Comparison of ENCODE assay signal across 24 cellular contexts in genomic region chr5:107549567-107549966, GRCh38.
DNase-seq lines count a peak whose midpoint lies in the region; ATAC-seq and TF ChIP-seq lines count a peak whose summit lies in the region.
"Had no signal": no experiment of that assay in that cellular context is flagged by ENCODE, and none has a peak within 500 bp of the region (broad histone marks: within the 10 kb centered on the region; RNA-seq: fewer than 3 reads in every experiment).

No MANE protein-coding gene starts in this region.

- no peak overlapping the region for H3K4me3 ChIP-seq in heart left ventricle
- H3K4me3 ChIP-seq in GM23338, result no peak overlapping the region
- no peak overlapping the region for H3K4me3 ChIP-seq in ectodermal cell (ENCODE audit: insufficient read depth, low read depth, low read length)
- H3K4me3 ChIP-seq: MG63 had no signal

- no peaks in the 10 kb centered on the region for H3F3A ChIP-seq in GM23338 (replicated peaks; ENCODE audit: low read depth)

- H3K9me3 Mint-ChIP-seq in GM23338, result no peaks in the 10 kb centered on the region
- H3K9me3 Mint-ChIP-seq in stimulated activated memory B cell treated with anti-CD40 and anti-IgM and Interleukin-4, amounts not matched to agents 10 μg/mL and 1 μg/mL and 100 μg/mL, for 72 hours, result no peaks in the 10 kb centered on the region
- H3K9me3 Mint-ChIP-seq in nephron progenitor cell, result no peaks in the 10 kb centered on the region

- no peaks in the 10 kb centered on the region for H3K9me2 ChIP-seq in GM23338 (ENCODE audit: insufficient read depth)

- H3K4me1 ChIP-seq in heart left ventricle, result peaks cover 0 to 42% (median 2%) of the 10 kb centered on the region in 12 donors
- H3K4me1 ChIP-seq in GM23338 (ENCODE audit: insufficient read depth), result 0 out of 2 replicates have a peak, but pooled peaks cover 12% of the 10 kb centered on the region
- H3K4me1 ChIP-seq in ectodermal cell (ENCODE audit: control insufficient read depth, insufficient read depth, low read length), result peaks cover 35% of the 10 kb centered on the region

- no peaks in the 10 kb centered on the region for H3K36me3 ChIP-seq in heart left ventricle
- no peaks in the 10 kb centered on the region for H3K36me3 ChIP-seq in GM23338 (ENCODE audit: insufficient read depth)
- H3K36me3 ChIP-seq in ectodermal cell (ENCODE audit: control insufficient read depth, insufficient read depth, low read length), result no peaks in the 10 kb centered on the region
- H3K36me3 ChIP-seq: BE2C, MG63 had no signal

- H3K27ac Mint-ChIP-seq in GM23338, result peak overlapping the region; percentile 17; the same call in 1 of the 2 replicates
- H3K27ac Mint-ChIP-seq in stimulated activated memory B cell treated with anti-CD40 and anti-IgM and Interleukin-4, amounts not matched to agents 10 μg/mL and 1 μg/mL and 100 μg/mL, for 72 hours, result no peak overlapping the region
- H3K27ac Mint-ChIP-seq in nephron progenitor cell, result no peak overlapping the region

- no peaks in the 10 kb centered on the region for H4K20me1 ChIP-seq in GM23338 (replicated peaks; ENCODE audit: insufficient read depth)

- intact Hi-C loops in heart left ventricle (cut with DNase I) (loop anchor here in 2 of 10 donors (10.0 kb wide), 2 partner anchors 145 to 165 kb away; no protein-coding TSS in a partner anchor), left cardiac atrium (cut with DNase I) (no loop called here)

- TF ChIP-seq POLR2A in heart left ventricle (IDR thresholded peaks at IDR 0.05), result no peak

- peaks cover 7% of the 10 kb centered on the region; the same call in 1 of the 2 replicates for H3K79me2 ChIP-seq in GM23338 (replicated peaks; ENCODE audit: insufficient read depth)

- no peaks in the 10 kb centered on the region for H3K27me3 ChIP-seq in heart left ventricle
- no peaks in the 10 kb centered on the region for H3K27me3 ChIP-seq in GM23338 (ENCODE audit: insufficient read depth)
- no peaks in the 10 kb centered on the region for H3K27me3 ChIP-seq in ectodermal cell (ENCODE audit: control insufficient read depth, insufficient read depth, low read length, poor library complexity, severe bottlenecking)
- H3K27me3 ChIP-seq: BE2C, MG63 had no signal

- no peak overlapping the region for H2AFZ ChIP-seq in GM23338

- TF ChIP-seq CTCF in heart left ventricle (IDR thresholded peaks at IDR 0.05) (no peak), GM23338 (conservative IDR thresholded peaks at IDR 0.05; ENCODE audit: low read depth in 2 of 2) (no peak), nephron progenitor cell (IDR thresholded peaks at IDR 0.05) (no peak)

- H3K9me3 ChIP-seq in heart left ventricle, result no peaks in the 10 kb centered on the region
- no peaks in the 10 kb centered on the region for H3K9me3 ChIP-seq in ectodermal cell (ENCODE audit: control insufficient read depth, low read length)
- H3K9me3 ChIP-seq: BE2C, MG63 had no signal

- ATAC-seq in heart left ventricle (peak in 3 of 4 donors; percentile 21 to 50 (median 29)), left cardiac atrium (no peak), GM23338 (peak; percentile 40; the same call in 2 of the 3 replicates)
- peak; percentile 38 for ATAC-seq in stimulated activated memory B cell treated with anti-CD40 and anti-IgM and Interleukin-4, amounts not matched to agents 10 μg/mL and 1 μg/mL and 100 μg/mL, for 72 hours

- H3K36me3 Mint-ChIP-seq in GM23338 (ENCODE audit: low read depth) (no peaks in the 10 kb centered on the region), nephron progenitor cell (ENCODE audit: low read depth) (no peaks in the 10 kb centered on the region)
- no peaks in the 10 kb centered on the region for H3K36me3 Mint-ChIP-seq in stimulated activated memory B cell treated with anti-CD40 and anti-IgM and Interleukin-4, amounts not matched to agents 10 μg/mL and 1 μg/mL and 100 μg/mL, for 72 hours

- WGBS in heart left ventricle, 4 donors, result 82 to 95% (median 90%) methylated on average over 2 of the region's 2 CpGs
- 91 to 94% methylated on average over 2 of the region's 2 CpGs for WGBS in ectodermal cell, 2 experiments

- H3K27ac ChIP-seq in heart left ventricle (no peak overlapping the region), GM23338 (ENCODE audit: low read depth) (no peak overlapping the region; the same call in 1 of the 2 replicates), ectodermal cell (ENCODE audit: insufficient read depth, low read depth, low read length, poor library complexity, severe bottlenecking) (peak overlapping the region; percentile 26)
- H3K27ac ChIP-seq: RWPE1 had no signal

- no peaks in the 10 kb centered on the region for H3K27me3 Mint-ChIP-seq in GM23338 (ENCODE audit: insufficient read depth, low read depth, poor library complexity)
- no peaks in the 10 kb centered on the region for H3K27me3 Mint-ChIP-seq in stimulated activated memory B cell treated with anti-CD40 and anti-IgM and Interleukin-4, amounts not matched to agents 10 μg/mL and 1 μg/mL and 100 μg/mL, for 72 hours
- no peaks in the 10 kb centered on the region for H3K27me3 Mint-ChIP-seq in nephron progenitor cell (ENCODE audit: low read depth, poor library complexity)

- H3K4me2 ChIP-seq in GM23338, result no peak overlapping the region

- H3K4me1 Mint-ChIP-seq in GM23338, result peaks cover 42% of the 10 kb centered on the region
- H3K4me1 Mint-ChIP-seq in stimulated activated memory B cell treated with anti-CD40 and anti-IgM and Interleukin-4, amounts not matched to agents 10 μg/mL and 1 μg/mL and 100 μg/mL, for 72 hours, result no peaks in the 10 kb centered on the region
- peaks cover 30% of the 10 kb centered on the region for H3K4me1 Mint-ChIP-seq in nephron progenitor cell

- DNase-seq in heart left ventricle (no peak), left cardiac atrium (no peak), GM23338 (ENCODE audit: low spot score) (no peak), GDM1 (lab: John Stamatoyannopoulos, UW) (no peak), SKM-1 (lab: John Stamatoyannopoulos, UW; ENCODE audit: unreplicated experiment) (no peak), nephron progenitor cell (no peak)
- DNase-seq: 8988T; ACHN; BE2C; DMS153; HCEC 1CT; KG1; MG63; NCI-H1105 treated with DMSO at 0.1 percent for 48 hours; NCI-H146; NCI-H2029; NCI-H446; NCI-H524 treated with DMSO at 0.1 percent for 48 hours; NCI-H82; NK-92 treated with Interleukin-12 subunit alpha and Interleukin-12 subunit beta, amount 100 ng/mL, for 24 hours; SHP77 had no signal

- H3K4me3 Mint-ChIP-seq in GM23338 (no peak overlapping the region), nephron progenitor cell (no peak overlapping the region)
- no peak overlapping the region for H3K4me3 Mint-ChIP-seq in stimulated activated memory B cell treated with anti-CD40 and anti-IgM and Interleukin-4, amounts not matched to agents 10 μg/mL and 1 μg/mL and 100 μg/mL, for 72 hours

TF ChIP-seq in GM23338, 12 proteins besides CTCF, POLR2A, EP300 and RAD21 (continues in another document):
- TF ChIP-seq CREB1 (CRISPR knock-in tag; IDR thresholded peaks at IDR 0.05; ENCODE audit: low read depth) (no peak), ZNF114 (CRISPR knock-in tag; IDR thresholded peaks at IDR 0.05) (no peak), EZH2 (IDR thresholded peaks at IDR 0.05; ENCODE audit: low read depth, unreplicated experiment) (no peak), STAT1 (IDR thresholded peaks at IDR 0.05; ENCODE audit: unreplicated experiment) (no peak), POLR2AphosphoS5 (IDR thresholded peaks at IDR 0.05; ENCODE audit: low read depth) (no peak), JUNB (IDR thresholded peaks at IDR 0.05; ENCODE audit: unreplicated experiment) (no peak), ZNF331 (CRISPR knock-in tag; IDR thresholded peaks at IDR 0.05; ENCODE audit: low read depth) (no peak), EZH2phosphoT487 (IDR thresholded peaks at IDR 0.05; ENCODE audit: unreplicated experiment) (no peak)

Comparison
In these comparisons a context has a peak if more than half of its experiments do, and no peak if none do; other contexts are left out.
1. ATAC-seq: peak in heart left ventricle (3 of 4), GM23338 (single experiment) and stimulated activated memory B cell treated with anti-CD40 and anti-IgM and Interleukin-4, amounts not matched to agents 10 μg/mL and 1 μg/mL and 100 μg/mL, for 72 hours (single experiment); none in left cardiac atrium (0 of 2).